In genomic region chr1:40244138-40244744, GRCh38 we compare ENCODE assay signal across 19 cellular contexts. TPM values are rescaled to one million over a fixed set of nuclear protein-coding genes. Genes with fewer than 3 reads are reported as not detected.
A peak's percentile ranks its signal among the peaks of the same experiment; 100 is the strongest.
DNase-seq lines count a peak whose midpoint lies in the region; ATAC-seq and TF ChIP-seq lines count a peak whose summit lies in the region.
"Had no signal": no experiment of that assay in that cellular context is flagged by ENCODE, and none has a peak within 500 bp of the region (broad histone marks: within the 10 kb centered on the region; RNA-seq: fewer than 3 reads in every experiment).

No MANE protein-coding gene starts in this region.

- no peak for DNase-seq in activated CD4-positive, alpha-beta T cell treated with anti-CD3 and anti-CD28 coated beads for 36 hours
- no peak for DNase-seq in activated CD4-positive, alpha-beta T cell treated with anti-CD3 and anti-CD28 coated beads for 1 hour
- DNase-seq in left ventricle myocardium superior (no peak), Right ventricle myocardium inferior (ENCODE audit: missing footprints) (no peak), cerebellum (ENCODE audit: low spot score) (peak; percentile 44), superior temporal gyrus (ENCODE audit: extremely low spot score) (peak; percentile 20), lower leg skin (ENCODE audit: low spot score in 2 of 2) (no peak)
- DNase-seq in activated effector memory CD4-positive, alpha-beta T cell treated with Interleukin-2 at 50 U/mL for 16 hours = no peak
- DNase-seq: 8988T; BE2C; CD4-positive, CD25-positive, alpha-beta regulatory T cell; Kasumi-1; MM.1S; NCI-H1092; NCI-H1436 treated with DMSO at 0.1 percent for 48 hours; NCI-H2029 treated with DMSO at 0.1 percent for 48 hours; NCI-H526 had no signal

- H3K4me3 Mint-ChIP-seq in activated CD4-positive, alpha-beta T cell treated with anti-CD3 and anti-CD28 coated beads for 36 hours = no peak overlapping the region

- H3K36me3 Mint-ChIP-seq in activated CD4-positive, alpha-beta T cell treated with anti-CD3 and anti-CD28 coated beads for 36 hours (ENCODE audit: low read depth) = peaks cover 9% of the 10 kb centered on the region

- peaks cover 3% of the 10 kb centered on the region for H3K27me3 Mint-ChIP-seq in activated CD4-positive, alpha-beta T cell treated with anti-CD3 and anti-CD28 coated beads for 36 hours
- H3K27me3 Mint-ChIP-seq: CD4-positive, CD25-positive, alpha-beta regulatory T cell had no signal

- intact Hi-C loops in activated CD4-positive, alpha-beta T cell treated with anti-CD3 and anti-CD28 coated beads for 36 hours (cut with DNase I, micrococcal nuclease) = loop anchor here in 1 of 2 experiments (5.0 kb wide), 3 partner anchors 73 to 138 kb away; partner anchors contain the start of genes COL9A2 and RLF
- intact Hi-C loops in left ventricle myocardium superior (cut with micrococcal nuclease) = no loop called here
- intact Hi-C loops in Right ventricle myocardium inferior (cut with DNase I) = no loop called here
- intact Hi-C loops in lower leg skin (cut with DNase I; ENCODE audit: low total_unique reads) = no loop called here

- H3K9me3 Mint-ChIP-seq in activated CD4-positive, alpha-beta T cell treated with anti-CD3 and anti-CD28 coated beads for 36 hours (ENCODE audit: low read depth) = no peaks in the 10 kb centered on the region

- POLR2A ChIA-PET in activated CD4-positive, alpha-beta T cell treated with anti-CD3 and anti-CD28 coated beads for 36 hours (lab: Charles Lee) = no interaction called here

- ATAC-seq in activated CD4-positive, alpha-beta T cell treated with anti-CD3 and anti-CD28 coated beads for 36 hours = peak; percentile 12
- ATAC-seq in left ventricle myocardium superior (peak; percentile 55), Right ventricle myocardium inferior (no peak)

- 68 to 74% methylated on average over 4 of the region's 4 CpGs for WGBS in lower leg skin, 2 donors

- no peak for TF ChIP-seq POLR2A in lower leg skin (IDR thresholded peaks at IDR 0.05)

- CTCF ChIA-PET in activated CD4-positive, alpha-beta T cell treated with anti-CD3 and anti-CD28 coated beads for 36 hours (lab: Charles Lee) = interaction anchor here (0.6 to 1.7 kb wide), 3 partner anchors 12 to 204 kb away, joined by 3 to 5 read pairs (median 3); no protein-coding TSS in a partner anchor

- peaks cover 36% of the 10 kb centered on the region for H3K4me1 Mint-ChIP-seq in activated CD4-positive, alpha-beta T cell treated with anti-CD3 and anti-CD28 coated beads for 36 hours

- TF ChIP-seq CTCF in lower leg skin (IDR thresholded peaks at IDR 0.05) = no peak

- no peak overlapping the region for H3K4me3 ChIP-seq in lower leg skin (ENCODE audit: low read depth, poor library complexity, severe bottlenecking)
- H3K4me3 ChIP-seq: PC-9 had no signal

- H3K27ac Mint-ChIP-seq in activated CD4-positive, alpha-beta T cell treated with anti-CD3 and anti-CD28 coated beads for 36 hours = no peak overlapping the region

RNA-seq across cellular contexts. Expression of gene TMCO2, which starts 3.5 kb away (rescaled TPM):
- not detected for total RNA-seq in activated CD4-positive, alpha-beta T cell treated with anti-CD3 and anti-CD28 coated beads for 36 hours
- not detected for total RNA-seq in left ventricle myocardium superior
- not detected for total RNA-seq in Right ventricle myocardium inferior
- not detected for total RNA-seq in cerebellum
- total RNA-seq in lower leg skin = not detected
- total RNA-seq: CD4-positive, CD25-positive, alpha-beta regulatory T cell; H4; PC-9 had no signal

RNA-seq across cellular contexts. Expression of gene ZMPSTE24, which starts 13.8 kb away (rescaled TPM):
- total RNA-seq in activated CD4-positive, alpha-beta T cell treated with anti-CD3 and anti-CD28 coated beads for 36 hours = 10 to 100 TPM; 20.7 to 23.0 TPM
- total RNA-seq in left ventricle myocardium superior = 33.5 TPM
- total RNA-seq in Right ventricle myocardium inferior = 37.4 TPM
- total RNA-seq in cerebellum = 35.9 TPM
- total RNA-seq in lower leg skin = 10 to 100 TPM; 14.9 to 29.8 (median 27.4) TPM

Comparison
In these comparisons a context has a peak if more than half of its experiments do, and no peak if none do; other contexts are left out.
1. DNase-seq: peak in cerebellum (single experiment) and superior temporal gyrus (single experiment); none in activated CD4-positive, alpha-beta T cell treated with anti-CD3 and anti-CD28 coated beads for 36 hours (single experiment), activated CD4-positive, alpha-beta T cell treated with anti-CD3 and anti-CD28 coated beads for 1 hour (single experiment), left ventricle myocardium superior (single experiment), Right ventricle myocardium inferior (single experiment), lower leg skin (0 of 2) and activated effector memory CD4-positive, alpha-beta T cell treated with Interleukin-2 at 50 U/mL for 16 hours (single experiment).